In genomic region chr12:67268896-67269631, GRCh38 we compare ENCODE assay signal across 8 cellular contexts. TPM values are rescaled to one million over a fixed set of nuclear protein-coding genes. Genes with fewer than 3 reads are reported as not detected.
DNase-seq lines count a peak whose midpoint lies in the region; ATAC-seq and TF ChIP-seq lines count a peak whose summit lies in the region.

Gene CAND1, plus strand, starts transcription at chr12:67269358. Its CDS starts 360 bp downstream, at chr12:67269718.

- ATAC-seq in GM18502 (IDR thresholded peaks at IDR 0.05; ENCODE audit: poor library complexity, unreplicated experiment) (peak; percentile 77), HG02970 (IDR thresholded peaks at IDR 0.05; ENCODE audit: low FRiP score, unreplicated experiment) (peak; percentile 88)

- H3K4me3 ChIP-seq in ascending aorta, result peak within 1 kb of the TSS; percentile 78 to 96
- H3K4me3 ChIP-seq in right atrium auricular region, result peak within 1 kb of the TSS; percentile 80 to 92
- H3K4me3 ChIP-seq in uterus, result peak within 1 kb of the TSS; percentile 70 to 97

- TF ChIP-seq CTCF in ascending aorta (IDR thresholded peaks at IDR 0.05) (no peak), right atrium auricular region (IDR thresholded peaks at IDR 0.05) (peak in 1 of 2 donors; percentile 26), uterus (IDR thresholded peaks at IDR 0.05) (peak in 2 of 4 experiments; percentile 15 to 16)

- H3K9me3 ChIP-seq in ascending aorta (no peaks in the 10 kb centered on the region), right atrium auricular region (no peaks in the 10 kb centered on the region), uterus (no peaks in the 10 kb centered on the region)

- no peaks in the 10 kb centered on the region for H3K36me3 ChIP-seq in ascending aorta
- H3K36me3 ChIP-seq in right atrium auricular region, result no peaks in the 10 kb centered on the region
- no peaks in the 10 kb centered on the region for H3K36me3 ChIP-seq in uterus

- TF ChIP-seq POLR2A in uterus (IDR thresholded peaks at IDR 0.05), result peak; percentile 65 to 91

- intact Hi-C loops in T-helper 2 cell treated with Interferon-gamma antibody and Interleukin-4, amounts not matched to agents 100 ng/mL and 5 ng/mL, for 36 hours (cut with micrococcal nuclease), result loop anchor here (1.0 to 5.0 kb wide), 8 partner anchors 323 to 1970 kb away; partner anchors contain the start of genes CPSF6, HELB, MDM2 and RAP1B
- intact Hi-C loops in ascending aorta (cut with DNase I) (loop anchor here (5.0 to 10.0 kb wide), 5 partner anchors 163 to 1968 kb away; partner anchors contain the start of genes CPSF6, DYRK2, HELB and MDM2), uterus (cut with DNase I; ENCODE audit: low total_unique reads) (no loop called here)

- peak within 1 kb of the TSS; percentile 93 to 99 for H3K27ac ChIP-seq in ascending aorta
- H3K27ac ChIP-seq in right atrium auricular region, result peak within 1 kb of the TSS; percentile 97 to 99
- peak within 1 kb of the TSS; percentile 98 to 99 for H3K27ac ChIP-seq in uterus

- peaks cover 0 to 30% of the 10 kb centered on the region in 2 donors for H3K4me1 ChIP-seq in ascending aorta
- peaks cover 0 to 31% of the 10 kb centered on the region in 2 donors for H3K4me1 ChIP-seq in right atrium auricular region
- peaks cover 0 to 11% of the 10 kb centered on the region in 2 donors for H3K4me1 ChIP-seq in uterus

- DNase-seq in NCI-H187 treated with DMSO at 0.1 percent for 48 hours (lab: John Stamatoyannopoulos, UW) (peak; percentile 98), ascending aorta (ENCODE audit: low spot score in 2 of 2) (peak; percentile 90 to 99), right atrium auricular region (ENCODE audit: low spot score) (peak; percentile 98), pulmonary artery endothelial cell (ENCODE audit: low read depth, low spot score) (peak; percentile 93), uterus (peak; percentile 98 to 99)

- H3K27me3 ChIP-seq in ascending aorta (no peaks in the 10 kb centered on the region), right atrium auricular region (no peaks in the 10 kb centered on the region), uterus (no peaks in the 10 kb centered on the region)

RNA-seq across cellular contexts. Expression of gene CAND1, which starts in this region (rescaled TPM):
- total RNA-seq in T-helper 2 cell treated with Interferon-gamma antibody and Interleukin-4, amounts not matched to agents 100 ng/mL and 5 ng/mL, for 36 hours, result 157 TPM in 2 replicates
- 31.6 TPM for total RNA-seq in ascending aorta
- total RNA-seq in right atrium auricular region, result 10 to 100 TPM; 23.1 to 24.8 TPM
- 95.3 and 139 TPM in 2 replicates for total RNA-seq in pulmonary artery endothelial cell
- total RNA-seq in uterus, result 100 to 1,000 TPM in 2 of 4 donors, 10 to 100 TPM in 2; 30.2 to 257 (median 92.8) TPM

Comparison
In these comparisons a context has a peak if more than half of its experiments do, and no peak if none do; other contexts are left out.
1. Peak in every context shown above with its lines: DNase-seq, ATAC-seq, H3K4me3 ChIP-seq and H3K27ac ChIP-seq.